In the genomic region with DNA sequence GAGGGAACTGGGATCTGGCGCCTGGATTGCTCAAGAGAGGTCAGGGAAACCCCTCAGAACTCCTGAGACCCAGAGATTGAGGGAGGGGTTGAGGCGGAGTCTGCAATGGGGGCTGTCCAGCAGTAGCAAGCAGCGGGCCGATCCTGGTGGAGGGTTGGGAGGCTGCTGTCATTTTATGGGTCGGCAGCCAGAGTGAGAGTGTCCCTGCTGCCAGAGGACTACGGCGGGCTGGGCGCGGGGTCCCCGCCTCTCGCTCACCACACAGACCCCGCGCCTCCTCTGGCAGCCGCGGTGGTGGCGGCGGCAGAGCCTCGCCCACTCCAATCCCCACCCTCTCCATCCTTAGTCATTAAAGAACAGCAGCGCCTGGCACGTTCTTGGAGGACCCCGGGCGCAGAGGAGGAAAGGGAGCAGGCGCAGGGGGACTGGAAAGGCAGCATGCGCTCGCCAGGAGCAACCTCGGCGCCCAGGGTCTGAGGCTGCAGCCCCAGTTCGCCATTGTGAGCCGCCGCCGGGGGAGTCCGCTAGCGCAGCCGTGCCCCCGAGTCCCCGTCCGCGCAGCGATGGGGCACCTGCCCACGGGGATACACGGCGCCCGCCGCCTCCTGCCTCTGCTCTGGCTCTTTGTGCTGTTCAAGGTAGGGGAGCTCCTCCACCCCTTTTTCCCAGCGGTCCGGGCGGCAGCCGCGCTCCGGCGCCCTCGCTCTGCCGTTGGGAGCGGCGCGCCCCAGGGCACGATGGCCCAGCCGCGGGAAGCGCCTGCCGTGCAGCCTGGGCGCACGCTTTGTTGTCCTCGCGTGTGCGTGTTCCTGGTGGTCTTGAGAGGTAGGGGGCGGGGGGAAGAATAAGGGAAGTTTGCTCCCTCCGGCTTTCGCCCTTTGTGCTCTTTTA, we compare ENCODE assay signal across 9 cellular contexts. TPM values are rescaled to one million over a fixed set of nuclear protein-coding genes. Genes with fewer than 3 reads are reported as not detected.
DNase-seq lines count a peak whose midpoint lies in the region; ATAC-seq and TF ChIP-seq lines count a peak whose summit lies in the region.
"Had no signal": no experiment of that assay in that cellular context is flagged by ENCODE, and none has a peak within 500 bp of the region (broad histone marks: within the 10 kb centered on the region; RNA-seq: fewer than 3 reads in every experiment).

A gene (plus strand): TSS at position 345 of the 891 bp plus-strand sequence.

- H3K27ac ChIP-seq in Panc1 (ENCODE audit: low read length), result no peak within 1 kb of the TSS
- no peak within 1 kb of the TSS for H3K27ac ChIP-seq in psoas muscle

- intact Hi-C loops in Panc1 (cut with micrococcal nuclease; ENCODE audit: unreplicated experiment), result no loop called here
- intact Hi-C loops in psoas muscle (cut with DNase I), result no loop called here

- TF ChIP-seq CTCF in Panc1 (IDR thresholded peaks at IDR 0.05) (0 out of 2 replicates have a peak, but pooled peaks have one; percentile 9), glutamatergic neuron (IDR thresholded peaks at IDR 0.05; ENCODE audit: partially characterized antibody, unreplicated experiment) (no peak), psoas muscle (IDR thresholded peaks at IDR 0.05) (no peak)

- H3K36me3 ChIP-seq in Panc1 (ENCODE audit: control insufficient read depth, insufficient read depth, low read length), result no peaks in the 10 kb centered on the region
- no peaks in the 10 kb centered on the region for H3K36me3 ChIP-seq in psoas muscle (ENCODE audit: insufficient read depth in 1 of 2, low read depth in 1 of 2)
- no peaks in the 10 kb centered on the region for H3K36me3 ChIP-seq in HAP-1 (replicated peaks)

- no peaks in the 10 kb centered on the region for H3K36me3 Mint-ChIP-seq in glutamatergic neuron (ENCODE audit: unreplicated experiment)
- H3K36me3 Mint-ChIP-seq: CD4-positive, CD25-positive, alpha-beta regulatory T cell had no signal

- 1% methylated on average over 66 to 69 of the region's 69 CpGs for WGBS in psoas muscle, 3 donors

- peaks cover 17% of the 10 kb centered on the region for H3K4me1 Mint-ChIP-seq in glutamatergic neuron (ENCODE audit: low read depth, unreplicated experiment)

- H3K9me3 ChIP-seq in Panc1 (ENCODE audit: control insufficient read depth, insufficient read depth, low read depth, low read length) (no peaks in the 10 kb centered on the region), psoas muscle (no peaks in the 10 kb centered on the region), HAP-1 (no peaks in the 10 kb centered on the region)

- in situ Hi-C loops in Panc1 (cut with HindIII; ENCODE audit: low pct_unique_long_range_greater_than_20kb, low sequenced_read_pairs), result no loop called here
- in situ Hi-C loops in HAP-1 (cut with MboI; ENCODE audit: low sequenced_read_pairs), result no loop called here

- H3K4me3 Mint-ChIP-seq in glutamatergic neuron (ENCODE audit: unreplicated experiment), result peak within 1 kb of the TSS; percentile 83
- H3K4me3 Mint-ChIP-seq: CD4-positive, CD25-positive, alpha-beta regulatory T cell had no signal

- peak within 1 kb of the TSS; percentile 36; a peak in 3 of 4 replicates for H3K4me3 ChIP-seq in Panc1 (ENCODE audit: low read depth in 2 of 2, low read length in 2 of 2)
- H3K4me3 ChIP-seq in psoas muscle, result peak within 1 kb of the TSS; percentile 64
- no peak within 1 kb of the TSS for H3K4me3 ChIP-seq in HAP-1

- DNase-seq in NCI-H2107 treated with DMSO at 0.1 percent for 48 hours (lab: John Stamatoyannopoulos, UW; ENCODE audit: unreplicated experiment), result peak; percentile 60
- no peak for DNase-seq in NCI-H2107 (lab: John Stamatoyannopoulos, UW)
- no peak for DNase-seq in Panc1 (ENCODE audit: low read depth, low spot score)
- DNase-seq in glutamatergic neuron, result peak; percentile 77
- DNase-seq in psoas muscle, result peak; percentile 17 to 54
- DNase-seq in HAP-1 (ENCODE audit: low spot score in 2 of 2), result no peak
- DNase-seq: CD4-positive, CD25-positive, alpha-beta regulatory T cell had no signal

- peak; percentile 48; the same call in 1 of the 2 replicates for ATAC-seq in Panc1
- peak in 3 of 4 donors; percentile 44 to 68 (median 63) for ATAC-seq in psoas muscle
- ATAC-seq in GM21423 (IDR thresholded peaks at IDR 0.05; ENCODE audit: unreplicated experiment), result no peak
- no peak for ATAC-seq in GM19328 (IDR thresholded peaks at IDR 0.05; ENCODE audit: unreplicated experiment)

- H3K4me1 ChIP-seq in Panc1 (ENCODE audit: control insufficient read depth, insufficient read depth, low read length) (no peaks in the 10 kb centered on the region), psoas muscle (no peaks in the 10 kb centered on the region), HAP-1 (no peaks in the 10 kb centered on the region)

- no TSS peak for BruUV-seq in Panc1 (replicated peaks; lab: Mats Ljungman, UMichigan)

- peaks cover 4% of the 10 kb centered on the region for H3K27me3 Mint-ChIP-seq in glutamatergic neuron (ENCODE audit: unreplicated experiment)

- peaks cover 4% of the 10 kb centered on the region for H3K9me3 Mint-ChIP-seq in glutamatergic neuron (ENCODE audit: unreplicated experiment)

- POLR2A ChIA-PET in Panc1 (lab: Charles Lee), result no interaction called here

- H3K27ac Mint-ChIP-seq in glutamatergic neuron (ENCODE audit: unreplicated experiment), result peak within 1 kb of the TSS; percentile 93

- H3K27me3 ChIP-seq in Panc1 (ENCODE audit: control insufficient read depth, insufficient read depth, low read length), result peaks cover 15% of the 10 kb centered on the region
- H3K27me3 ChIP-seq in psoas muscle (ENCODE audit: insufficient read depth in 3 of 3, low read length in 2 of 3), result peaks cover 2 to 33% (median 5%) of the 10 kb centered on the region in 3 donors
- peaks cover 7% of the 10 kb centered on the region for H3K27me3 ChIP-seq in HAP-1 (ENCODE audit: low read depth)

- CTCF ChIA-PET in Panc1 (lab: Charles Lee), result no interaction called here

RNA-seq across cellular contexts. Expression of the gene that starts here (rescaled TPM):
- total RNA-seq in Panc1 (2021; ENCODE audit: unreplicated experiment) (not detected), glutamatergic neuron (ENCODE audit: unreplicated experiment) (32.5 TPM), psoas muscle (1 to 10 TPM in 1 of 4 donors, under 1 TPM in 3; 0.23 to 2.3 (median 0.75) TPM)
- polyA plus RNA-seq in Panc1 (2012; ENCODE audit: insufficient read length), result not detected
- polyA plus RNA-seq in psoas muscle, result under 1 TPM; 0.21 to 0.45 (median 0.29) TPM

Comparison
In these comparisons a context has a peak if more than half of its experiments do, and no peak if none do; other contexts are left out.
1. RNA of the gene that starts here (total RNA-seq): 32.5 TPM in glutamatergic neuron (single experiment); 0.23 to 2.3 TPM in psoas muscle and not detected in Panc1 (single experiment); every median in the first group is over 10 times any median in the second.
2. DNase-seq: peak in NCI-H2107 treated with DMSO at 0.1 percent for 48 hours (single experiment), glutamatergic neuron (single experiment) and psoas muscle (2 of 2); none in NCI-H2107 (single experiment), Panc1 (single experiment) and HAP-1 (0 of 2).
3. Peak in ATAC-seq and H3K4me3 ChIP-seq in Panc1; RNA of the gene not detected or under 1 TPM.
4. ATAC-seq: peak in psoas muscle (3 of 4); none in GM21423 (single experiment) and GM19328 (single experiment).